11 cellular contexts compared by ENCODE assay signal in genomic region chr19:44626067-44626624, GRCh38. TPM values are rescaled to one million over a fixed set of nuclear protein-coding genes. Genes with fewer than 3 reads are reported as not detected.
DNase-seq lines count a peak whose midpoint lies in the region; ATAC-seq, FAIRE-seq and TF ChIP-seq lines count a peak whose summit lies in the region.
"Had no signal": no experiment of that assay in that cellular context is flagged by ENCODE, and none has a peak within 500 bp of the region (broad histone marks: within the 10 kb centered on the region; RNA-seq: fewer than 3 reads in every experiment).

No MANE protein-coding gene starts in this region.

- H3K4me1 ChIP-seq in K562 (replicated peaks in 1 of 2; ENCODE audit: control insufficient read depth in 2 of 2, insufficient read depth in 2 of 2, low read length in 2 of 2) (no peaks in the 10 kb centered on the region; a peak in 1 of 5 replicates), upper lobe of right lung (no peaks in the 10 kb centered on the region)

- H3K4me3 ChIP-seq in K562 (no peak overlapping the region), upper lobe of right lung (no peak overlapping the region)

- H3K9me1 ChIP-seq in K562 (ENCODE audit: control insufficient read depth, insufficient read depth, low read length): no peaks in the 10 kb centered on the region

- no peaks in the 10 kb centered on the region for H3K79me2 ChIP-seq in K562 (ENCODE audit: control insufficient read depth, insufficient read depth, low read length)

- TF ChIP-seq RAD21 in K562 (CRISPR knock-in tag; conservative IDR thresholded peaks at IDR 0.05 in 1 of 2, IDR thresholded peaks at IDR 0.05 in 1 of 2): no peak

- POLR2A ChIA-PET in K562 (lab: Yijun Ruan, JAX): interaction anchor here (0.8 to 1.1 kb wide), 2 partner anchors 10 to 26 kb away, joined by 3 read pairs; no protein-coding TSS in a partner anchor

- WGBS in K562 (ENCODE audit: insufficient coverage, low coverage, missing lambda C conversion rate): 0% methylated on average over 1 of the region's 1 CpG

- in situ Hi-C loops in K562 (cut with MboI): no loop called here

- no peak for TF ChIP-seq EP300 in K562 (IDR thresholded peaks at IDR 0.05; ENCODE audit: low read length)

- H3K27me3 ChIP-seq in K562 (ENCODE audit: control insufficient read depth in 2 of 2, insufficient read depth in 2 of 2, low read length in 2 of 2) (no peaks in the 10 kb centered on the region; a peak in 1 of 5 replicates), upper lobe of right lung (no peaks in the 10 kb centered on the region)

- no peak for FAIRE-seq in K562 (lab: Jason Lieb, UNC)

- H3K9ac ChIP-seq in K562 (ENCODE audit: insufficient read depth in 1 of 2, low read depth in 2 of 2, low read length in 2 of 2): no peak overlapping the region

- intact Hi-C loops in K562 (cut with micrococcal nuclease) (no loop called here), upper lobe of right lung (cut with DNase I) (no loop called here)

- H3K27ac ChIP-seq in K562 (ENCODE audit: extremely low read depth, low read depth, low read length): no peak overlapping the region
- H3K27ac ChIP-seq in upper lobe of right lung: no peak overlapping the region

- ATAC-seq in K562: no peak
- ATAC-seq in upper lobe of right lung: peak; percentile 73
- ATAC-seq in GM21390 (IDR thresholded peaks at IDR 0.05; ENCODE audit: unreplicated experiment): no peak

- no peaks in the 10 kb centered on the region for H3K9me3 ChIP-seq in K562 (replicated peaks; ENCODE audit: control insufficient read depth, insufficient read depth, low read depth, low read length)
- no peaks in the 10 kb centered on the region for H3K9me3 ChIP-seq in upper lobe of right lung

- no peak for TF ChIP-seq CTCF in K562 (IDR thresholded peaks at IDR 0.05 in 2 of 3, conservative IDR thresholded peaks at IDR 0.05 in 1 of 3; ENCODE audit: insufficient read depth in 2 of 3, low read depth in 1 of 3, low read length in 3 of 3)
- no peak for TF ChIP-seq CTCF in upper lobe of right lung (IDR thresholded peaks at IDR 0.05)

- H2AFZ ChIP-seq in K562 (ENCODE audit: low read depth, low read length): no peak overlapping the region

- H4K20me1 ChIP-seq in K562 (replicated peaks; ENCODE audit: control insufficient read depth, insufficient read depth, low read length): no peaks in the 10 kb centered on the region

- H3K4me2 ChIP-seq in K562 (ENCODE audit: insufficient read depth, low read length): no peak overlapping the region

- no TSS peak for BruUV-seq in K562 (replicated peaks; lab: Mats Ljungman, UMichigan)

- CTCF ChIA-PET in K562 (lab: Yijun Ruan, JAX; ENCODE audit: low intra/inter-chr PET ratio): no interaction called here

- no peaks in the 10 kb centered on the region for H3K36me3 ChIP-seq in K562 (ENCODE audit: control insufficient read depth, insufficient read depth, low read length)
- H3K36me3 ChIP-seq in upper lobe of right lung: no peaks in the 10 kb centered on the region

- DNase-seq in HS-5 (ENCODE audit: low read depth) (peak; percentile 99), K562 (ENCODE audit: extremely low read depth in 1 of 4, low spot score in 3 of 4) (no peak), iris pigment epithelial cell (ENCODE audit: low read depth) (peak; percentile 95), upper lobe of right lung (no peak), ecto neural progenitor cell (ENCODE audit: low spot score) (no peak)
- DNase-seq in activated CD4-positive, alpha-beta T cell treated with anti-CD3 and anti-CD28 coated beads, Interleukin-2, amount 50 U/mL, for 4 hours: no peak
- DNase-seq: NCI-H187 treated with DMSO at 0.1 percent for 48 hours, occipital lobe had no signal

- TF ChIP-seq POLR2A in K562 (conservative IDR thresholded peaks at IDR 0.05): no peak

TF ChIP-seq in K562, 482 proteins besides CTCF, POLR2A, EP300 and RAD21:
- no peak for TF ChIP-seq ZEB2 (IDR thresholded peaks at IDR 0.05)
- TF ChIP-seq BRCA1 (IDR thresholded peaks at IDR 0.05): no peak
- TF ChIP-seq BRCA1 (CRISPR knock-in tag; IDR thresholded peaks at IDR 0.05): no peak
- TF ChIP-seq ZFP36 (IDR thresholded peaks at IDR 0.05; ENCODE audit: low read depth, low read length, partially characterized antibody): peak; percentile 34
- TF ChIP-seq XRCC4 (IDR thresholded peaks at IDR 0.05; ENCODE audit: extremely low read depth, insufficient read depth, insufficient read length): no peak

RNA-seq across cellular contexts. Expression of gene IGSF23, which starts 12.8 kb away (rescaled TPM):
- total RNA-seq in K562 (2011; cell fraction: chromatin; rRNA removed; ENCODE audit: low replicate concordance): not detected in 2 replicates
- not detected in 2 replicates for total RNA-seq in K562 (2011; cell fraction: nucleolus; rRNA removed)
- not detected in 2 replicates for total RNA-seq in K562 (2011; cell fraction: nucleoplasm; rRNA removed)
- not detected in 2 replicates for total RNA-seq in K562 (2014; rRNA removed)
- not detected in 2 replicates for total RNA-seq in K562 (2014; rRNA removed; fragmentation: Illumina TruSeq; extraction: Trizol)
- not detected in 2 replicates for total RNA-seq in K562 (2015; rRNA removed; fragmentation: Illumina TruSeq; extraction: Trizol)
- not detected in 2 replicates for total RNA-seq in K562 (2021)
- polyA plus RNA-seq in K562 (2011; rRNA removed): not detected in 2 replicates
- not detected in 2 replicates for polyA plus RNA-seq in K562 (2011; cell fraction: cytosol; rRNA removed)
- not detected in 2 replicates for polyA plus RNA-seq in K562 (2011; cell fraction: nucleus; rRNA removed)
- polyA plus RNA-seq in K562 (2012): not detected in 2 replicates
- polyA plus RNA-seq in K562 (2014; fragmentation: Illumina TruSeq; extraction: Trizol): not detected in 2 replicates
- not detected for polyA plus RNA-seq in K562 (2014; fragmentation: Nextera tagmentation; extraction: Ambion mirVana)
- polyA plus RNA-seq in K562 (2014; rRNA removed): not detected in 2 replicates
- polyA minus RNA-seq in K562 (2011; rRNA and poly(A)+ RNA removed): not detected in 2 replicates
- polyA minus RNA-seq in K562 (2011; cell fraction: cytosol; rRNA and poly(A)+ RNA removed): not detected in 2 replicates
- polyA minus RNA-seq in K562 (2011; cell fraction: nucleus; rRNA and poly(A)+ RNA removed): not detected in 2 replicates
- not detected for total RNA-seq in upper lobe of right lung
- total RNA-seq: cardiac septum, occipital lobe, SK-MEL-5 had no signal

RNA-seq across cellular contexts. Expression of gene PVR, which starts 17.6 kb away (rescaled TPM):
- 8.9 and 19.4 TPM in 2 replicates for total RNA-seq in K562 (2011; cell fraction: chromatin; rRNA removed; ENCODE audit: low replicate concordance)
- 20.8 and 21.8 TPM in 2 replicates for total RNA-seq in K562 (2011; cell fraction: nucleolus; rRNA removed)
- total RNA-seq in K562 (2011; cell fraction: nucleoplasm; rRNA removed): 16.2 and 17.5 TPM in 2 replicates
- total RNA-seq in K562 (2014; rRNA removed) (13.8 and 17.0 TPM in 2 replicates), K562 (2014; rRNA removed; fragmentation: Illumina TruSeq; extraction: Trizol) (8.3 and 9.8 TPM in 2 replicates), K562 (2015; rRNA removed; fragmentation: Illumina TruSeq; extraction: Trizol) (9.8 and 10.8 TPM in 2 replicates), K562 (2021) (13.3 and 14.5 TPM in 2 replicates), upper lobe of right lung (40.8 TPM)
- polyA plus RNA-seq in K562 (2011; rRNA removed) (6.5 and 9.2 TPM in 2 replicates), K562 (2014; fragmentation: Illumina TruSeq; extraction: Trizol) (13.9 and 14.0 TPM in 2 replicates), K562 (2014; fragmentation: Nextera tagmentation; extraction: Ambion mirVana) (1 to 10 TPM in 1 of 2 experiments, under 1 TPM in 1; 0.89 to 1.5 TPM), K562 (2014; rRNA removed) (9.1 and 10.9 TPM in 2 replicates)
- polyA plus RNA-seq in K562 (2011; cell fraction: cytosol; rRNA removed): 11.9 and 12.0 TPM in 2 replicates
- 7.9 and 9.4 TPM in 2 replicates for polyA plus RNA-seq in K562 (2011; cell fraction: nucleus; rRNA removed)
- 8.0 and 21.3 TPM in 2 replicates for polyA plus RNA-seq in K562 (2012)
- 7.5 and 7.7 TPM in 2 replicates for polyA minus RNA-seq in K562 (2011; rRNA and poly(A)+ RNA removed)
- 6.1 and 6.3 TPM in 2 replicates for polyA minus RNA-seq in K562 (2011; cell fraction: cytosol; rRNA and poly(A)+ RNA removed)
- polyA minus RNA-seq in K562 (2011; cell fraction: nucleus; rRNA and poly(A)+ RNA removed): 6.3 and 8.7 TPM in 2 replicates

RNA-seq across cellular contexts. Expression of gene CEACAM19, which starts 45.1 kb away (rescaled TPM):
- total RNA-seq in K562 (2011; cell fraction: chromatin; rRNA removed; ENCODE audit: low replicate concordance): 0.65 and 0.67 TPM in 2 replicates
- 0.67 and 0.79 TPM in 2 replicates for total RNA-seq in K562 (2011; cell fraction: nucleolus; rRNA removed)
- total RNA-seq in K562 (2011; cell fraction: nucleoplasm; rRNA removed): not detected in 2 replicates
- total RNA-seq in K562 (2014; rRNA removed) (0.49 TPM in 1 of 2 replicates, not detected in the other), K562 (2014; rRNA removed; fragmentation: Illumina TruSeq; extraction: Trizol) (0.13 and 0.15 TPM in 2 replicates), K562 (2015; rRNA removed; fragmentation: Illumina TruSeq; extraction: Trizol) (0.15 TPM in 1 of 2 replicates, not detected in the other), K562 (2021) (0.09 and 0.29 TPM in 2 replicates), upper lobe of right lung (7.6 TPM)
- polyA plus RNA-seq in K562 (2011; rRNA removed) (0.17 and 0.31 TPM in 2 replicates), K562 (2014; fragmentation: Illumina TruSeq; extraction: Trizol) (0.17 and 0.30 TPM in 2 replicates), K562 (2014; fragmentation: Nextera tagmentation; extraction: Ambion mirVana) (not detected), K562 (2014; rRNA removed) (0.50 TPM in 1 of 2 replicates, not detected in the other)
- polyA plus RNA-seq in K562 (2011; cell fraction: cytosol; rRNA removed): 0.06 TPM in 1 of 2 replicates, not detected in the other
- polyA plus RNA-seq in K562 (2011; cell fraction: nucleus; rRNA removed): 1.1 and 1.3 TPM in 2 replicates
- polyA plus RNA-seq in K562 (2012): 0.25 and 2.0 TPM in 2 replicates
- polyA minus RNA-seq in K562 (2011; rRNA and poly(A)+ RNA removed): 0.24 TPM in 1 of 2 replicates, not detected in the other
- not detected in 2 replicates for polyA minus RNA-seq in K562 (2011; cell fraction: cytosol; rRNA and poly(A)+ RNA removed)
- polyA minus RNA-seq in K562 (2011; cell fraction: nucleus; rRNA and poly(A)+ RNA removed): 0.44 and 0.54 TPM in 2 replicates

Comparison
In these comparisons a context has a peak if more than half of its experiments do, and no peak if none do; other contexts are left out.
1. DNase-seq: peak in HS-5 (single experiment) and iris pigment epithelial cell (single experiment); none in K562 (0 of 4), upper lobe of right lung (single experiment), activated CD4-positive, alpha-beta T cell treated with anti-CD3 and anti-CD28 coated beads, Interleukin-2, amount 50 U/mL, for 4 hours (0 of 2) and ecto neural progenitor cell (single experiment).